ENCODE assay signal across 27 cellular contexts in the genomic region with DNA sequence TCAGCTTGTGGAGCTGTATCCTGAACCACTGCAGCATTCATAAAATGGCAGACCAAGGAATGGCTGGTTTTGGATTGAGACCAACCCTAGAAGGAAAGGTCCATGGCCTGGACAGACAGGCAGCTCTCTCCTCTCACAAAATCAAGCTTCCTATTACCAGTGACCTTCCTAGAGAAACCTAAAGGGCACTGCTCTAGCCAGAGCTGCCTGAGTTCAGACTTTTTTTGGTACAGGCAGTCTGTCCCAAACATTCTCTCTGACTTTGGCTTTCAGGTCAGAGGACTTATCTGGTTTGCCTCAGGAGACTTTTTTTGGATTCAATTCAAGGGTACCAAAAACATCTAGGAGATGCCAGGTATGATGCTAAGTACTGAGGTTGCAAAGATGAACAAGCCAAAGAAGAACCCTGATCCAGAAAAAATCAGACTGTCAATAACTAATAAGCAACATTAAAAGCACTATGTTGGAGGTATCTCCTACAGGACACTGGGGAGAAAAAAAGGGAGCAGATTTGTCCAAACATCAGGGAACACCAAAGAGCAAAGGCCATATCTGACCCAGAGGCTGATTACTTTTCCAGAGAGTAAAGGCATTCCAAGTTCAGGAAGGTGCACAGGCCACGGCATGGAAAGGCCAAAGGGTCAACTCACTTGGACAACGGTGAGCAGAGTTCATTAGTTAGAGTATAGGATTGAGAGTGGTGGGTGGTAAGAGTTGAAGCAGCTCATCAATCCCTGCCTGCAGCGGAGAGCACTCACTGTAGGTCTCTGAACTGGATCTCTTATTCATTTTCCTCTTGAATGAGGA.
DNase-seq lines count a peak whose midpoint lies in the region; ATAC-seq, FAIRE-seq and TF ChIP-seq lines count a peak whose summit lies in the region.
"Had no signal": no experiment of that assay in that cellular context is flagged by ENCODE, and none has a peak within 500 bp of the region (broad histone marks: within the 10 kb centered on the region; RNA-seq: fewer than 3 reads in every experiment).

No MANE protein-coding gene starts in this region.

- intact Hi-C loops in Right ventricle myocardium inferior (cut with DNase I) = no loop called here
- intact Hi-C loops in left cardiac atrium (cut with DNase I) = no loop called here
- intact Hi-C loops in heart right ventricle (cut with DNase I) = loop anchor here in 1 of 10 donors (10.0 kb wide), 1 partner anchor 63 kb away; no protein-coding TSS in a partner anchor
- intact Hi-C loops in upper lobe of right lung (cut with DNase I) = no loop called here

- H3K36me3 ChIP-seq in heart right ventricle = no peaks in the 10 kb centered on the region
- no peaks in the 10 kb centered on the region for H3K36me3 ChIP-seq in lung (ENCODE audit: control insufficient read depth in 2 of 2, insufficient read depth in 2 of 2, low read length in 2 of 2)
- no peaks in the 10 kb centered on the region for H3K36me3 ChIP-seq in upper lobe of right lung

- DNase-seq in Right ventricle myocardium inferior (ENCODE audit: missing footprints) = no peak
- no peak for DNase-seq in left cardiac atrium
- no peak for DNase-seq in heart right ventricle
- no peak for DNase-seq in lung (ENCODE audit: low spot score)
- DNase-seq in upper lobe of right lung = no peak
- DNase-seq in GM19239 (ENCODE audit: insufficient read length, low spot score) = no peak
- DNase-seq: activated CD4-positive, alpha-beta T cell treated with anti-CD3 and anti-CD28 coated beads for 4 hours; activated naive CD4-positive, alpha-beta T cell treated with anti-CD3 and anti-CD28 coated beads for 36 hours; activated T-cell treated with anti-CD3 and anti-CD28 coated beads, Interleukin-2, amount 50 U/mL, for 48 hours; AML-193; cerebellar nuclear complex; DMS79 treated with DMSO at 0.1 percent for 48 hours; dorsolateral prefrontal cortex; H7; head of caudate nucleus; IMR-90; mucosa of descending colon; NCI-H1105 treated with DMSO at 0.1 percent for 48 hours; NCI-H2029; NCI-H2227 treated with DMSO at 0.1 percent for 48 hours; NCI-H69 had no signal

- no peak overlapping the region for H3K4me3 ChIP-seq in heart right ventricle
- H3K4me3 ChIP-seq in lung = no peak overlapping the region
- H3K4me3 ChIP-seq in upper lobe of right lung = no peak overlapping the region
- H3K4me3 ChIP-seq: dorsolateral prefrontal cortex, mucosa of descending colon, SK-N-MC had no signal

- WGBS in heart right ventricle, 2 donors = 41 to 44% methylated on average over 3 of the region's 3 CpGs
- WGBS in lung, 2 donors = 72 to 81% methylated on average over 3 of the region's 3 CpGs

- no peak for TF ChIP-seq CTCF in heart right ventricle (IDR thresholded peaks at IDR 0.05)
- no peak for TF ChIP-seq CTCF in lung (IDR thresholded peaks at IDR 0.05; ENCODE audit: control extremely low read depth, extremely low read depth)
- TF ChIP-seq CTCF in upper lobe of right lung (IDR thresholded peaks at IDR 0.05) = no peak

- H3K4me1 ChIP-seq in heart right ventricle (peaks cover 21 to 75% (median 61%) of the 10 kb centered on the region in 9 donors), lung (ENCODE audit: control insufficient read depth in 2 of 2, insufficient read depth in 2 of 2, low read length in 2 of 2) (peaks cover 12 to 43% of the 10 kb centered on the region in 2 donors), upper lobe of right lung (peaks cover 33% of the 10 kb centered on the region)

- H3K27ac ChIP-seq in heart right ventricle = peak overlapping the region in 9 of 10 donors; percentile 40 to 82 (median 76)
- peak overlapping the region; percentile 4 to 49 for H3K27ac ChIP-seq in lung (ENCODE audit: low read depth in 1 of 2, low read length in 1 of 2)
- peak overlapping the region; percentile 76 for H3K27ac ChIP-seq in upper lobe of right lung
- H3K27ac ChIP-seq: SK-N-MC had no signal

- H3K9me3 ChIP-seq in heart right ventricle (no peaks in the 10 kb centered on the region), lung (ENCODE audit: control insufficient read depth in 2 of 2, insufficient read depth in 1 of 2, low read length in 1 of 2) (no peaks in the 10 kb centered on the region), upper lobe of right lung (no peaks in the 10 kb centered on the region)
- H3K9me3 ChIP-seq: mucosa of descending colon had no signal

- no peak for FAIRE-seq in GM19239 (lab: Jason Lieb, UNC)
- FAIRE-seq: A204.1, GM18507, urothelium cell line had no signal

- H3K27me3 ChIP-seq in heart right ventricle (no peaks in the 10 kb centered on the region), lung (ENCODE audit: control insufficient read depth, insufficient read depth) (no peaks in the 10 kb centered on the region), upper lobe of right lung (no peaks in the 10 kb centered on the region)
- H3K27me3 ChIP-seq: dorsolateral prefrontal cortex had no signal

- peak; percentile 62 for ATAC-seq in Right ventricle myocardium inferior
- no peak for ATAC-seq in left cardiac atrium
- peak in 5 of 8 donors; percentile 8 to 66 (median 35) for ATAC-seq in heart right ventricle
- ATAC-seq in lung (ENCODE audit: insufficient read depth, low FRiP score) = no peak
- ATAC-seq in upper lobe of right lung = no peak
- no peak for ATAC-seq in HG03432 (IDR thresholded peaks at IDR 0.05; ENCODE audit: unreplicated experiment)
- ATAC-seq in HG03342 (IDR thresholded peaks at IDR 0.05; ENCODE audit: unreplicated experiment) = no peak

Comparison
In these comparisons a context has a peak if more than half of its experiments do, and no peak if none do; other contexts are left out.
1. ATAC-seq: peak in Right ventricle myocardium inferior (single experiment) and heart right ventricle (5 of 8); none in left cardiac atrium (0 of 2), lung (single experiment), upper lobe of right lung (single experiment), HG03432 (single experiment) and HG03342 (single experiment).
2. Peak in every context shown above with its lines, with median percentiles within 50 percentile points of each other: H3K27ac ChIP-seq.